Comparison of ENCODE assay signal across 8 cellular contexts in the genomic region with DNA sequence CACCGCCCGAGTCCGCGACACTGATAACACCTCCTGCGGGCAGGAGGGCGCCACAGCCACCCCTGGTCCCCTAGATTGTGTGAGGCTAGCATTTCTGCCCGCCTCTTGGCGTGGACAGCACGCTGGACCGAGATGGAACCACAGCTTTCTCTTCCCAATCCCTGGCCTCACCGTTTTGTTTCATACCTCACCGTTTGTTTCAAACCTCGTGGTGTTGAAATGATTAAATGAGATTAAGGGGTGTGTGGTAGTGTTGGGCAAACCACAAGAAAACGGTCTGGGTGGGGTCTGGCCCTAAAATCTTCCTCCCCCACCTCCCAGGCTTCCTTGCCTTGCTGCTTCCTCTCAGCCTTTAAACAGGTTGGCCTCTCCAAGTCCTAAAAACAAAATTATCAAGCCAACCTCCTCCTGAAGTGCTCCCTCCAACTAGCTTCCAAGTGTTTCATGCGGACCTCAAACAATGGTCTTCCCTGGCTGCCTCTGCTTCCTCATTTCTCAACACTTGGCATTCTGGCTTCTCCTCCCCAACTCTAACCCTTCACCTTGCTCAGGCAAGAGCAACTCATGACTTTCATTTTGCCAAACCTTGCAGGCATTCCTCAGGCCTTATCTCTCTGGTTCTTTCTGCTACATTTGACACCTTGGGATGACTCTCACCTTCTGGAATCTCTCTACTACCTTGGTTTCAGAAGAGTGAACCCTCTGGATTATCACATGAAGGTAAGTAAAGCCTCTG. TPM values are rescaled to one million over a fixed set of nuclear protein-coding genes. Genes with fewer than 3 reads are reported as not detected.
DNase-seq lines count a peak whose midpoint lies in the region; ATAC-seq and TF ChIP-seq lines count a peak whose summit lies in the region.

No MANE protein-coding gene starts in this region.

- 0 out of 2 replicates have a peak, but pooled peaks cover 5% of the 10 kb centered on the region for H3K9me2 ChIP-seq in GM23338 (ENCODE audit: insufficient read depth)

- H3K9me3 ChIP-seq in Panc1 (ENCODE audit: control insufficient read depth, insufficient read depth, low read depth, low read length) = no peaks in the 10 kb centered on the region

- no peaks in the 10 kb centered on the region for H3F3A ChIP-seq in GM23338 (replicated peaks; ENCODE audit: low read depth)

- DNase-seq in GM23338 (ENCODE audit: low spot score) (no peak), Panc1 (ENCODE audit: low read depth, low spot score) (no peak), erythroblast (lab: John Stamatoyannopoulos, UW) (peak; percentile 51 to 68), renal cortical epithelial cell (ENCODE audit: low read depth) (peak; percentile 58), NCI-H524 (lab: John Stamatoyannopoulos, UW) (no peak), GM19238 (ENCODE audit: insufficient read length, low spot score) (no peak), NAMALWA (ENCODE audit: low spot score) (no peak)

- no peaks in the 10 kb centered on the region for H3K9me3 Mint-ChIP-seq in GM23338

- no peak for TF ChIP-seq POLR2A in erythroblast (IDR thresholded peaks at IDR 0.05; ENCODE audit: low read length)

- H3K27me3 ChIP-seq in GM23338 (ENCODE audit: insufficient read depth) (peaks cover 7% of the 10 kb centered on the region; the same call in 1 of the 2 replicates), Panc1 (ENCODE audit: control insufficient read depth, insufficient read depth, low read length) (no peaks in the 10 kb centered on the region)

- CTCF ChIA-PET in Panc1 (lab: Charles Lee) = no interaction called here

- ATAC-seq in GM23338 = no peak; the same call in 2 of the 3 replicates
- ATAC-seq in Panc1 = no peak
- no peak for ATAC-seq in SK-N-SH treated with all-trans-retinoic acid at 6 μM for 48 hours

- peak overlapping the region; percentile 90 for H3K4me2 ChIP-seq in GM23338

- H3K4me3 ChIP-seq in GM23338 = peak overlapping the region; percentile 91
- peak overlapping the region; percentile 66 to 69 for H3K4me3 ChIP-seq in Panc1 (ENCODE audit: low read depth in 2 of 2, low read length in 2 of 2)

- intact Hi-C loops in Panc1 (cut with micrococcal nuclease; ENCODE audit: unreplicated experiment) = loop anchor here (10.0 kb wide), 1 partner anchor 63 kb away; no protein-coding TSS in a partner anchor

- H3K27ac ChIP-seq in GM23338 (ENCODE audit: low read depth) (0 out of 2 replicates have a peak overlapping the region, but pooled peaks have one; percentile 83), Panc1 (ENCODE audit: low read length) (peak overlapping the region; percentile 84)

- TF ChIP-seq CTCF in GM23338 (conservative IDR thresholded peaks at IDR 0.05; ENCODE audit: low read depth in 2 of 2) (no peak), Panc1 (IDR thresholded peaks at IDR 0.05) (no peak)

- BruUV-seq in Panc1 (replicated peaks; lab: Mats Ljungman, UMichigan) = no TSS peak

- peak overlapping the region; percentile 86 for H3K4me3 Mint-ChIP-seq in GM23338

- H4K20me1 ChIP-seq in GM23338 (replicated peaks; ENCODE audit: insufficient read depth) = peaks cover 23% of the 10 kb centered on the region

- peaks cover 8% of the 10 kb centered on the region for H3K36me3 ChIP-seq in GM23338 (ENCODE audit: insufficient read depth)
- no peaks in the 10 kb centered on the region for H3K36me3 ChIP-seq in Panc1 (ENCODE audit: control insufficient read depth, insufficient read depth, low read length)

- peak overlapping the region; percentile 81; the same call in 1 of the 2 replicates for H2AFZ ChIP-seq in GM23338

- POLR2A ChIA-PET in Panc1 (lab: Charles Lee) = no interaction called here

- H3K4me1 ChIP-seq in GM23338 (ENCODE audit: insufficient read depth) (peaks cover 17% of the 10 kb centered on the region), Panc1 (ENCODE audit: control insufficient read depth, insufficient read depth, low read length) (peaks cover 15% of the 10 kb centered on the region)

- in situ Hi-C loops in Panc1 (cut with HindIII; ENCODE audit: low pct_unique_long_range_greater_than_20kb, low sequenced_read_pairs) = no loop called here

- H3K4me1 Mint-ChIP-seq in GM23338 = peaks cover 25% of the 10 kb centered on the region

- peaks cover 36% of the 10 kb centered on the region for H3K36me3 Mint-ChIP-seq in GM23338 (ENCODE audit: low read depth)

- peak overlapping the region; percentile 95 for H3K27ac Mint-ChIP-seq in GM23338

- peaks cover 11% of the 10 kb centered on the region for H3K27me3 Mint-ChIP-seq in GM23338 (ENCODE audit: insufficient read depth, low read depth, poor library complexity)

- peaks cover 34% of the 10 kb centered on the region for H3K79me2 ChIP-seq in GM23338 (replicated peaks; ENCODE audit: insufficient read depth)

TF ChIP-seq in GM23338, 12 proteins besides CTCF, POLR2A, EP300 and RAD21:
- TF ChIP-seq ZNF114 (CRISPR knock-in tag; IDR thresholded peaks at IDR 0.05) (no peak), JUNB (IDR thresholded peaks at IDR 0.05; ENCODE audit: unreplicated experiment) (no peak)

TF ChIP-seq in SK-N-SH treated with all-trans-retinoic acid at 6 μM for 48 hours, 23 proteins besides CTCF, POLR2A, EP300 and RAD21 (continues in another document):
- TF ChIP-seq, protein P1, sequence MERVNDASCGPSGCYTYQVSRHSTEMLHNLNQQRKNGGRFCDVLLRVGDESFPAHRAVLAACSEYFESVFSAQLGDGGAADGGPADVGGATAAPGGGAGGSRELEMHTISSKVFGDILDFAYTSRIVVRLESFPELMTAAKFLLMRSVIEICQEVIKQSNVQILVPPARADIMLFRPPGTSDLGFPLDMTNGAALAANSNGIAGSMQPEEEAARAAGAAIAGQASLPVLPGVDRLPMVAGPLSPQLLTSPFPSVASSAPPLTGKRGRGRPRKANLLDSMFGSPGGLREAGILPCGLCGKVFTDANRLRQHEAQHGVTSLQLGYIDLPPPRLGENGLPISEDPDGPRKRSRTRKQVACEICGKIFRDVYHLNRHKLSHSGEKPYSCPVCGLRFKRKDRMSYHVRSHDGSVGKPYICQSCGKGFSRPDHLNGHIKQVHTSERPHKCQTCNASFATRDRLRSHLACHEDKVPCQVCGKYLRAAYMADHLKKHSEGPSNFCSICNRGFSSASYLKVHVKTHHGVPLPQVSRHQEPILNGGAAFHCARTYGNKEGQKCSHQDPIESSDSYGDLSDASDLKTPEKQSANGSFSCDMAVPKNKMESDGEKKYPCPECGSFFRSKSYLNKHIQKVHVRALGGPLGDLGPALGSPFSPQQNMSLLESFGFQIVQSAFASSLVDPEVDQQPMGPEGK (CRISPR knock-in tag; IDR thresholded peaks at IDR 0.05; ENCODE audit: borderline replicate concordance) = no peak
- TF ChIP-seq, protein P2, sequence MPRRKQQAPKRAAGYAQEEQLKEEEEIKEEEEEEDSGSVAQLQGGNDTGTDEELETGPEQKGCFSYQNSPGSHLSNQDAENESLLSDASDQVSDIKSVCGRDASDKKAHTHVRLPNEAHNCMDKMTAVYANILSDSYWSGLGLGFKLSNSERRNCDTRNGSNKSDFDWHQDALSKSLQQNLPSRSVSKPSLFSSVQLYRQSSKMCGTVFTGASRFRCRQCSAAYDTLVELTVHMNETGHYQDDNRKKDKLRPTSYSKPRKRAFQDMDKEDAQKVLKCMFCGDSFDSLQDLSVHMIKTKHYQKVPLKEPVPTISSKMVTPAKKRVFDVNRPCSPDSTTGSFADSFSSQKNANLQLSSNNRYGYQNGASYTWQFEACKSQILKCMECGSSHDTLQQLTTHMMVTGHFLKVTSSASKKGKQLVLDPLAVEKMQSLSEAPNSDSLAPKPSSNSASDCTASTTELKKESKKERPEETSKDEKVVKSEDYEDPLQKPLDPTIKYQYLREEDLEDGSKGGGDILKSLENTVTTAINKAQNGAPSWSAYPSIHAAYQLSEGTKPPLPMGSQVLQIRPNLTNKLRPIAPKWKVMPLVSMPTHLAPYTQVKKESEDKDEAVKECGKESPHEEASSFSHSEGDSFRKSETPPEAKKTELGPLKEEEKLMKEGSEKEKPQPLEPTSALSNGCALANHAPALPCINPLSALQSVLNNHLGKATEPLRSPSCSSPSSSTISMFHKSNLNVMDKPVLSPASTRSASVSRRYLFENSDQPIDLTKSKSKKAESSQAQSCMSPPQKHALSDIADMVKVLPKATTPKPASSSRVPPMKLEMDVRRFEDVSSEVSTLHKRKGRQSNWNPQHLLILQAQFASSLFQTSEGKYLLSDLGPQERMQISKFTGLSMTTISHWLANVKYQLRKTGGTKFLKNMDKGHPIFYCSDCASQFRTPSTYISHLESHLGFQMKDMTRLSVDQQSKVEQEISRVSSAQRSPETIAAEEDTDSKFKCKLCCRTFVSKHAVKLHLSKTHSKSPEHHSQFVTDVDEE (CRISPR knock-in tag; IDR thresholded peaks at IDR 0.05) = no peak
- TF ChIP-seq TOX (CRISPR knock-in tag; IDR thresholded peaks at IDR 0.05; ENCODE audit: borderline replicate concordance) (no peak), ZC3H10 (CRISPR knock-in tag; IDR thresholded peaks at IDR 0.05) (no peak), ESRRG (CRISPR knock-in tag; IDR thresholded peaks at IDR 0.05) (no peak), SNAI2 (CRISPR knock-in tag; IDR thresholded peaks at IDR 0.05) (no peak), BACH2 (CRISPR knock-in tag; IDR thresholded peaks at IDR 0.05; ENCODE audit: borderline replicate concordance) (no peak), ZNF565 (CRISPR knock-in tag; conservative IDR thresholded peaks at IDR 0.05; ENCODE audit: low read depth) (no peak), PPARA (CRISPR knock-in tag; IDR thresholded peaks at IDR 0.05; ENCODE audit: borderline replicate concordance) (no peak), RARB (CRISPR knock-in tag; IDR thresholded peaks at IDR 0.05) (no peak)
- TF ChIP-seq, protein P3, sequence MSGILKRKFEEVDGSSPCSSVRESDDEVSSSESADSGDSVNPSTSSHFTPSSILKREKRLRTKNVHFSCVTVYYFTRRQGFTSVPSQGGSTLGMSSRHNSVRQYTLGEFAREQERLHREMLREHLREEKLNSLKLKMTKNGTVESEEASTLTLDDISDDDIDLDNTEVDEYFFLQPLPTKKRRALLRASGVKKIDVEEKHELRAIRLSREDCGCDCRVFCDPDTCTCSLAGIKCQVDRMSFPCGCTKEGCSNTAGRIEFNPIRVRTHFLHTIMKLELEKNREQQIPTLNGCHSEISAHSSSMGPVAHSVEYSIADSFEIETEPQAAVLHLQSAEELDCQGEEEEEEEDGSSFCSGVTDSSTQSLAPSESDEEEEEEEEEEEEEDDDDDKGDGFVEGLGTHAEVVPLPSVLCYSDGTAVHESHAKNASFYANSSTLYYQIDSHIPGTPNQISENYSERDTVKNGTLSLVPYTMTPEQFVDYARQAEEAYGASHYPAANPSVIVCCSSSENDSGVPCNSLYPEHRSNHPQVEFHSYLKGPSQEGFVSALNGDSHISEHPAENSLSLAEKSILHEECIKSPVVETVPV (CRISPR knock-in tag; IDR thresholded peaks at IDR 0.05) = no peak

RNA-seq across cellular contexts. Expression of a gene that starts 1.4 kb away (rescaled TPM):
- total RNA-seq in GM23338 (2014; rRNA removed; shearing (Covaris generic)) = 164 and 202 TPM in 2 replicates
- 17.2 and 20.0 TPM in 2 replicates for polyA plus RNA-seq in GM23338 (2016; fragmentation: Nextera tagmentation; extraction: Ambion mirVana)
- 169 TPM for total RNA-seq in Panc1 (2021; ENCODE audit: unreplicated experiment)
- 34.8 TPM for polyA plus RNA-seq in Panc1 (2012; ENCODE audit: insufficient read length)
- 588 and 600 TPM in 2 replicates for total RNA-seq in renal cortical epithelial cell

Comparison
In these comparisons a context has a peak if more than half of its experiments do, and no peak if none do; other contexts are left out.
1. DNase-seq: peak in erythroblast (2 of 2) and renal cortical epithelial cell (single experiment); none in GM23338 (single experiment), Panc1 (single experiment), NCI-H524 (0 of 2), GM19238 (single experiment) and NAMALWA (single experiment).